ENCODE assay signal across 17 cellular contexts in the genomic region with DNA sequence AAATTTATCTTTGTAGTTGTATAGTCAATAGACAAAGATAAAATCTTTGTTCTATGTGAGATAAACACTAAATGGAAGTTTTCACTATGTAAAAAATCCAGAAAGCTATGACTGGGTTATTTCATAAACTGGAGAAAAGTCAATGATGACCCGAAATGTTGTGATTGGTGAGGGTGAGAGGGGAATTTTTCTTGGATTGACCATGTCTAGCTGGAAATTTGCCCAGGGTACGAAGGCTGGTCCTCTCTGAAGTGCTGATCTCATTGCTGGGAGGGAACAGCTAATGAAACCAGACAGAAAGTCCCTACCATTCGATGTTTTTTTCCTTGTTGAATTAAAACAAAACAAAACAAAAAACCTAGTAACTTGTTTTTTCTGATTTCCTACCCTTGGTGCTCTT. TPM values are rescaled to one million over a fixed set of nuclear protein-coding genes. Genes with fewer than 3 reads are reported as not detected.
DNase-seq lines count a peak whose midpoint lies in the region; ATAC-seq and TF ChIP-seq lines count a peak whose summit lies in the region.
"Had no signal": no experiment of that assay in that cellular context is flagged by ENCODE, and none has a peak within 500 bp of the region (broad histone marks: within the 10 kb centered on the region; RNA-seq: fewer than 3 reads in every experiment).

No MANE protein-coding gene starts in this region.

- intact Hi-C loops in natural killer cell (cut with micrococcal nuclease) = no loop called here

- WGBS in gastroesophageal sphincter (ENCODE audit: low coverage in 1 of 2), 2 donors = 28 to 40% methylated on average over 3 of the region's 3 CpGs

- H3K4me1 ChIP-seq in gastroesophageal sphincter = no peaks in the 10 kb centered on the region
- H3K4me1 ChIP-seq: SJSA1 had no signal

- TF ChIP-seq CTCF in gastroesophageal sphincter (IDR thresholded peaks at IDR 0.05) (no peak), omental fat pad (IDR thresholded peaks at IDR 0.05) (no peak), coronary artery (IDR thresholded peaks at IDR 0.05) (no peak), natural killer cell (IDR thresholded peaks at IDR 0.05) (no peak)

- H3K4me3 Mint-ChIP-seq in natural killer cell = no peak overlapping the region
- H3K4me3 Mint-ChIP-seq: activated T-helper 1 cell treated with anti-CD3 and anti-CD28 coated beads, Interleukin-12 subunit alpha, Interleukin-12 subunit beta, Interleukin-2, Interleukin-4 antibody, amounts not matched to agents 30 ng/mL and 10 ng/mL and 1 ng/mL, durations not matched to agents 14 hours and 24 hours and 36 hours; nephron progenitor cell had no signal

- no peaks in the 10 kb centered on the region for H3K36me3 ChIP-seq in gastroesophageal sphincter
- H3K36me3 ChIP-seq: SJSA1 had no signal

- H3K27ac Mint-ChIP-seq in natural killer cell = no peak overlapping the region
- H3K27ac Mint-ChIP-seq: activated T-helper 1 cell treated with anti-CD3 and anti-CD28 coated beads, Interleukin-12 subunit alpha, Interleukin-12 subunit beta, Interleukin-2, Interleukin-4 antibody, amounts not matched to agents 30 ng/mL and 10 ng/mL and 1 ng/mL, durations not matched to agents 14 hours and 24 hours and 36 hours; nephron progenitor cell had no signal

- peaks cover 2 to 9% of the 10 kb centered on the region in 2 donors for H3K9me3 Mint-ChIP-seq in natural killer cell

- H3K27me3 ChIP-seq in gastroesophageal sphincter = no peaks in the 10 kb centered on the region
- H3K27me3 ChIP-seq: SJSA1 had no signal

- DNase-seq in AG08395 (ENCODE audit: low spot score) (peak; percentile 31), NCI-H2196 (lab: John Stamatoyannopoulos, UW; ENCODE audit: unreplicated experiment) (peak; percentile 50), omental fat pad (ENCODE audit: low spot score) (no peak), coronary artery (ENCODE audit: low spot score) (no peak), natural killer cell (no peak), iPS-NIHi11 (ENCODE audit: low spot score) (no peak)
- DNase-seq: anterior cingulate cortex; effector memory CD4-positive, alpha-beta T cell; HCEC 1CT; NCI-H2029 treated with DMSO at 0.1 percent for 48 hours; nephron progenitor cell; T1000 had no signal

- no peak overlapping the region for H3K4me3 ChIP-seq in gastroesophageal sphincter
- no peak overlapping the region for H3K4me3 ChIP-seq in coronary artery
- H3K4me3 ChIP-seq: SJSA1, skin epidermis had no signal

- H3K27ac ChIP-seq in gastroesophageal sphincter = no peak overlapping the region
- no peak overlapping the region for H3K27ac ChIP-seq in coronary artery
- H3K27ac ChIP-seq: SJSA1 had no signal

- peaks cover 10 to 19% of the 10 kb centered on the region in 2 donors for H3K27me3 Mint-ChIP-seq in natural killer cell (ENCODE audit: low read depth in 2 of 2)

- TF ChIP-seq POLR2A in gastroesophageal sphincter (IDR thresholded peaks at IDR 0.05) = no peak

- ATAC-seq in gastroesophageal sphincter (peak; percentile 53), omental fat pad (ENCODE audit: low FRiP score) (peak; percentile 45), natural killer cell (no peak), HG03565 (IDR thresholded peaks at IDR 0.05; ENCODE audit: unreplicated experiment) (no peak)

- H3K4me1 Mint-ChIP-seq in natural killer cell = no peaks in the 10 kb centered on the region
- H3K4me1 Mint-ChIP-seq: nephron progenitor cell had no signal

- H3K36me3 Mint-ChIP-seq in natural killer cell = peaks cover 5% of the 10 kb centered on the region

- H3K9me3 ChIP-seq in gastroesophageal sphincter = peaks cover 0 to 10% (median 0%) of the 10 kb centered on the region in 3 donors
- H3K9me3 ChIP-seq: SJSA1 had no signal

- no peak for TF ChIP-seq EP300 in gastroesophageal sphincter (IDR thresholded peaks at IDR 0.05)

RNA-seq across cellular contexts. Expression of a gene that starts 14.3 kb away (rescaled TPM):
- total RNA-seq in gastroesophageal sphincter (1 to 10 TPM; 1.3 to 3.0 (median 2.5) TPM), omental fat pad (10 to 100 TPM in 3 of 4 donors, 1 to 10 TPM in 1; 7.1 to 18.3 (median 13.8) TPM), natural killer cell (1 to 10 TPM; 1.3 to 4.6 (median 1.9) TPM)

Comparison
In these comparisons a context has a peak if more than half of its experiments do, and no peak if none do; other contexts are left out.
1. DNase-seq: peak in AG08395 (single experiment) and NCI-H2196 (single experiment); none in omental fat pad (single experiment), coronary artery (single experiment), natural killer cell (single experiment) and iPS-NIHi11 (single experiment).
2. ATAC-seq: peak in gastroesophageal sphincter (single experiment) and omental fat pad (single experiment); none in natural killer cell (0 of 3) and HG03565 (single experiment).